In genomic region chr20:60266184-60266823, GRCh38 we compare ENCODE assay signal across 1 cellular context.
TF ChIP-seq lines count a peak whose summit lies in the region.

No MANE protein-coding gene starts in this region.

TF ChIP-seq in H1, 55 proteins besides CTCF, POLR2A, EP300 and RAD21:
- TF ChIP-seq GABPA (IDR thresholded peaks at IDR 0.05; ENCODE audit: borderline replicate concordance, insufficient read depth, low read length): no peak
- TF ChIP-seq TAF1 (IDR thresholded peaks at IDR 0.05; ENCODE audit: low read depth, low read length): no peak
- TF ChIP-seq MAFK (IDR thresholded peaks at IDR 0.05; ENCODE audit: low read depth, low read length): no peak
- no peak for TF ChIP-seq RFX5 (IDR thresholded peaks at IDR 0.05; ENCODE audit: borderline replicate concordance, low read depth, low read length)
- TF ChIP-seq POLR2AphosphoS5 (IDR thresholded peaks at IDR 0.05; ENCODE audit: low read depth, low read length): no peak
- TF ChIP-seq BCL11A (IDR thresholded peaks at IDR 0.05; ENCODE audit: low read depth in 2 of 2, low read length in 2 of 2): no peak
- TF ChIP-seq SRF (IDR thresholded peaks at IDR 0.05; ENCODE audit: low read depth, low read length): no peak
